Comparison of ENCODE assay signal across 8 cellular contexts in the genomic region with DNA sequence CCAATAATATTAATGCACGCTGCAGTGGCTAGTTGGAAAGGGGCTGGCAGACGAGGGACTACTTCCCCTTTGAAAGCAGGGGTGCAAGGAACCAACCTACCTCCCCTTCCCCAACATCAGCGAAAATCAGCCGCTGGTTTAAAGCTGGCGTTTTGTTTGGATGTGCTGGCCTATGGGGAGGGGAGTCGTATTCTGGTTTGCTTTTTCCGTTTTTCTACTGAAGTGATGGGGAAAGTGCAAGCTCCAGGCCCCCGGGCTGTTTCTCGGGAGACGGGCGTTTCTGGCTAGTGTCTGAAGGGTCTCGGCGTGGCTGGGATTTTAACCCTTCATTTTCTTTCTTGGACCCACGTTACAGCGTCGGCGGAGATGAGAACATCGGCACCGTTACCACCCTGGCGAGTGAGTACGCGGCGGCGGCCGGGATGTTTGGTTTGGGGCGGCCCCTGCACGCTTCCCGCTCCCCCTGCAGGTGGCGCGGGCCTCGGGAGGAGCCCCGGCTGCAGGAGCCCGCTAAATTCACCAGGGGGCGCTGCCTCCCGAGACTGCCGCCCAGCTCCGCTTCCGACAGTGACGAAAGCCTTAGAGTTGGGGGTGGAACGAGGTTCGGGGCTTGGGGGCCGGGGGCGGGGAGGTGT.
DNase-seq lines count a peak whose midpoint lies in the region; ATAC-seq and TF ChIP-seq lines count a peak whose summit lies in the region.

No MANE protein-coding gene starts in this region.

- intact Hi-C loops in activated CD4-positive, alpha-beta T cell treated with anti-CD3 and anti-CD28 coated beads, Interleukin-2, amount 10 ng/mL, durations not matched to agents 24 days and 14 days (cut with micrococcal nuclease): loop anchor here (1.0 to 10.0 kb wide), 5 partner anchors 18 to 308 kb away; a partner anchor contains a TSS
- intact Hi-C loops in colonic mucosa (cut with DNase I): loop anchor here (10.0 kb wide), 1 partner anchor 188 kb away; a partner anchor contains a TSS

- peak overlapping the region in 1 of 2 donors; percentile 70 for H3K9ac ChIP-seq in colonic mucosa (ENCODE audit: low read depth in 2 of 2, low read length in 2 of 2)

- H3K4me1 Mint-ChIP-seq in activated CD4-positive, alpha-beta T cell treated with anti-CD3 and anti-CD28 coated beads, Interleukin-2, amount 10 ng/mL, durations not matched to agents 24 days and 14 days: peaks cover 17% of the 10 kb centered on the region

- H3K36me3 Mint-ChIP-seq in activated CD4-positive, alpha-beta T cell treated with anti-CD3 and anti-CD28 coated beads, Interleukin-2, amount 10 ng/mL, durations not matched to agents 24 days and 14 days (ENCODE audit: low read depth): peaks cover 3% of the 10 kb centered on the region

- no peaks in the 10 kb centered on the region for H3K4me1 ChIP-seq in BE2C
- H3K4me1 ChIP-seq in colonic mucosa: no peaks in the 10 kb centered on the region

- peak overlapping the region; percentile 72 for H3K27ac Mint-ChIP-seq in activated CD4-positive, alpha-beta T cell treated with anti-CD3 and anti-CD28 coated beads, Interleukin-2, amount 10 ng/mL, durations not matched to agents 24 days and 14 days

- no peaks in the 10 kb centered on the region for H3K9me3 Mint-ChIP-seq in activated CD4-positive, alpha-beta T cell treated with anti-CD3 and anti-CD28 coated beads, Interleukin-2, amount 10 ng/mL, durations not matched to agents 24 days and 14 days

- H3K36me3 ChIP-seq in BE2C (no peaks in the 10 kb centered on the region), colonic mucosa (no peaks in the 10 kb centered on the region)

- H3K4me3 ChIP-seq in BE2C (ENCODE audit: low read depth, low read length) (peak overlapping the region; percentile 89), colonic mucosa (peak overlapping the region; percentile 33)

- peak; percentile 93 for TF ChIP-seq CTCF in BE2C (IDR thresholded peaks at IDR 0.05; ENCODE audit: low read depth, low read length)
- peak; percentile 99 for TF ChIP-seq CTCF in colonic mucosa (IDR thresholded peaks at IDR 0.05)

- H3K4me3 Mint-ChIP-seq in activated CD4-positive, alpha-beta T cell treated with anti-CD3 and anti-CD28 coated beads, Interleukin-2, amount 10 ng/mL, durations not matched to agents 24 days and 14 days: peak overlapping the region; percentile 86

- H3K27me3 Mint-ChIP-seq in activated CD4-positive, alpha-beta T cell treated with anti-CD3 and anti-CD28 coated beads, Interleukin-2, amount 10 ng/mL, durations not matched to agents 24 days and 14 days: peaks cover 7% of the 10 kb centered on the region

- H3K9me3 ChIP-seq in BE2C: no peaks in the 10 kb centered on the region
- H3K9me3 ChIP-seq in colonic mucosa: no peaks in the 10 kb centered on the region

- peak; percentile 90 for ATAC-seq in HG03439 (IDR thresholded peaks at IDR 0.05; ENCODE audit: unreplicated experiment)

- no peak overlapping the region for H3K27ac ChIP-seq in colonic mucosa

- DNase-seq in BE2C (peak; percentile 88), GM19240 (ENCODE audit: insufficient read length, low spot score) (peak; percentile 93), NCI-H510A treated with DMSO at 0.1 percent for 48 hours (lab: John Stamatoyannopoulos, UW) (peak; percentile 79), colonic mucosa (peak; percentile 87), left kidney (ENCODE audit: low read depth, low spot score) (peak; percentile 93)
- DNase-seq in activated CD4-positive, alpha-beta T cell treated with anti-CD3 and anti-CD28 coated beads, Interleukin-2, amount 10 ng/mL, durations not matched to agents 24 days and 14 days: peak; percentile 97
- peak; percentile 89 for DNase-seq in stimulated activated CD4-positive, alpha-beta T cell treated with anti-CD3 and anti-CD28 coated beads, Interleukin-1b, Interleukin-23, amount 100 ng/mL, for 48 hours

- H3K27me3 ChIP-seq in BE2C: no peaks in the 10 kb centered on the region
- H3K27me3 ChIP-seq in colonic mucosa: no peaks in the 10 kb centered on the region
